In genomic region chr6:103715269-103715668, GRCh38 we compare ENCODE assay signal across 27 cellular contexts.
"Had no signal": no experiment of that assay in that cellular context is flagged by ENCODE, and none has a peak within 500 bp of the region (broad histone marks: within the 10 kb centered on the region; RNA-seq: fewer than 3 reads in every experiment).

No MANE protein-coding gene starts in this region.

- H3K27me3 Mint-ChIP-seq: activated CD4-positive, alpha-beta memory T cell treated with anti-CD3 and anti-CD28 coated beads for 36 hours; activated CD4-positive, alpha-beta T cell treated with anti-CD3 and anti-CD28 coated beads for 36 hours; activated CD4-positive, alpha-beta T cell treated with anti-CD3 and anti-CD28 coated beads, Interleukin-2, amount 10 ng/mL, durations not matched to agents 24 days and 14 days; activated naive CD4-positive, alpha-beta T cell treated with anti-CD3 and anti-CD28 coated beads, Interleukin-2, amount 10 ng/mL, durations not matched to agents 7 days and 5 days; activated naive CD8-positive, alpha-beta T cell treated with anti-CD3 and anti-CD28 coated beads, Interleukin-2, amount 10 ng/mL, durations not matched to agents 7 days and 5 days; activated T-cell treated with anti-CD3 and anti-CD28 coated beads, Interleukin-2, amount 50 U/mL, for 24 hours; brain had no signal

- H3K9me3 ChIP-seq: ascending aorta, breast epithelium, colonic mucosa, esophagus squamous epithelium, heart left ventricle had no signal

- H3K36me3 ChIP-seq: ascending aorta, breast epithelium, cardiac muscle cell, colonic mucosa, esophagus squamous epithelium, heart left ventricle had no signal

- H3K4me3 Mint-ChIP-seq: activated CD4-positive, alpha-beta memory T cell treated with anti-CD3 and anti-CD28 coated beads for 36 hours; activated CD4-positive, alpha-beta T cell treated with anti-CD3 and anti-CD28 coated beads for 36 hours; activated CD4-positive, alpha-beta T cell treated with anti-CD3 and anti-CD28 coated beads, Interleukin-2, amount 10 ng/mL, durations not matched to agents 24 days and 14 days; activated naive CD4-positive, alpha-beta T cell treated with anti-CD3 and anti-CD28 coated beads, Interleukin-2, amount 10 ng/mL, durations not matched to agents 7 days and 5 days; activated naive CD8-positive, alpha-beta T cell treated with anti-CD3 and anti-CD28 coated beads, Interleukin-2, amount 10 ng/mL, durations not matched to agents 7 days and 5 days; activated T-cell treated with anti-CD3 and anti-CD28 coated beads, Interleukin-2, amount 50 U/mL, for 24 hours; activated T-cell treated with anti-CD3 and anti-CD28 coated beads, Interleukin-2, amount 50 U/mL, for 72 hours; brain had no signal

- H3K27ac ChIP-seq: ascending aorta, breast epithelium, cardiac muscle cell, colonic mucosa, epithelial cell of prostate, esophagus squamous epithelium, heart left ventricle had no signal

- H3K36me3 Mint-ChIP-seq: activated CD4-positive, alpha-beta memory T cell treated with anti-CD3 and anti-CD28 coated beads for 36 hours; activated naive CD4-positive, alpha-beta T cell treated with anti-CD3 and anti-CD28 coated beads, Interleukin-2, amount 10 ng/mL, durations not matched to agents 7 days and 5 days; activated naive CD4-positive, alpha-beta T cell treated with anti-CD3 and anti-CD28 coated beads, Interleukin-2, amount 50 U/mL, for 72 hours; activated naive CD8-positive, alpha-beta T cell treated with anti-CD3 and anti-CD28 coated beads, Interleukin-2, amount 10 ng/mL, durations not matched to agents 7 days and 5 days; brain had no signal

- H3K27ac Mint-ChIP-seq: activated CD4-positive, alpha-beta memory T cell treated with anti-CD3 and anti-CD28 coated beads for 36 hours; activated CD4-positive, alpha-beta T cell treated with anti-CD3 and anti-CD28 coated beads for 36 hours; activated CD4-positive, alpha-beta T cell treated with anti-CD3 and anti-CD28 coated beads, Interleukin-2, amount 10 ng/mL, durations not matched to agents 24 days and 14 days; activated naive CD4-positive, alpha-beta T cell treated with anti-CD3 and anti-CD28 coated beads, Interleukin-2, amount 10 ng/mL, durations not matched to agents 7 days and 5 days; activated naive CD4-positive, alpha-beta T cell treated with anti-CD3 and anti-CD28 coated beads, Interleukin-2, amount 50 U/mL, for 72 hours; activated naive CD8-positive, alpha-beta T cell treated with anti-CD3 and anti-CD28 coated beads, Interleukin-2, amount 10 ng/mL, durations not matched to agents 7 days and 5 days; activated T-cell treated with anti-CD3 and anti-CD28 coated beads, Interleukin-2, amount 50 U/mL, for 24 hours; activated T-cell treated with anti-CD3 and anti-CD28 coated beads, Interleukin-2, amount 50 U/mL, for 72 hours; brain had no signal

- H3K4me1 Mint-ChIP-seq: activated CD4-positive, alpha-beta T cell treated with anti-CD3 and anti-CD28 coated beads for 36 hours; activated CD4-positive, alpha-beta T cell treated with anti-CD3 and anti-CD28 coated beads, Interleukin-2, amount 10 ng/mL, durations not matched to agents 24 days and 14 days; activated naive CD4-positive, alpha-beta T cell treated with anti-CD3 and anti-CD28 coated beads, Interleukin-2, amount 10 ng/mL, durations not matched to agents 7 days and 5 days; activated naive CD8-positive, alpha-beta T cell treated with anti-CD3 and anti-CD28 coated beads, Interleukin-2, amount 10 ng/mL, durations not matched to agents 7 days and 5 days had no signal

- DNase-seq: activated CD4-positive, alpha-beta memory T cell treated with anti-CD3 and anti-CD28 coated beads for 36 hours; activated CD4-positive, alpha-beta T cell treated with anti-CD3 and anti-CD28 coated beads for 36 hours; activated CD4-positive, alpha-beta T cell treated with anti-CD3 and anti-CD28 coated beads, Interleukin-2, amount 10 ng/mL, durations not matched to agents 24 days and 14 days; activated CD4-positive, CD25-positive, alpha-beta regulatory T cell; activated CD4-positive, CD25-positive, alpha-beta regulatory T cell treated with anti-CD3 and anti-CD28 coated beads, Interleukin-2, amount 50 U/mL, for 72 hours; activated CD8-positive, alpha-beta memory T cell treated with anti-CD3 and anti-CD28 coated beads, Interleukin-2, amount 50 U/mL, for 48 hours; activated gamma-delta T cell; activated naive CD4-positive, alpha-beta T cell; activated naive CD4-positive, alpha-beta T cell treated with anti-CD3 and anti-CD28 coated beads, Interleukin-2, amount 10 ng/mL, durations not matched to agents 7 days and 5 days; activated naive CD8-positive, alpha-beta T cell treated with anti-CD3 and anti-CD28 coated beads, Interleukin-2, amount 10 ng/mL, durations not matched to agents 7 days and 5 days; activated T-cell treated with anti-CD3 and anti-CD28 coated beads for 4 hours; activated T-cell treated with anti-CD3 and anti-CD28 coated beads, Interleukin-2, amount 50 U/mL, for 24 hours; activated T-cell treated with anti-CD3 and anti-CD28 coated beads, Interleukin-2, amount 50 U/mL, for 72 hours; central memory CD4-positive, alpha-beta T cell; cerebellar nuclear complex; colonic mucosa; effector CD8-positive, alpha-beta T cell; esophagus squamous epithelium; glutamatergic neuron; heart left ventricle; T-helper 2 cell had no signal

- ATAC-seq: activated CD4-positive, alpha-beta T cell treated with anti-CD3 and anti-CD28 coated beads for 36 hours; activated naive CD4-positive, alpha-beta T cell treated with anti-CD3 and anti-CD28 coated beads, Interleukin-2, amount 50 U/mL, for 72 hours; activated T-cell treated with anti-CD3 and anti-CD28 coated beads, Interleukin-2, amount 50 U/mL, for 72 hours; heart left ventricle had no signal

- H3K9me3 Mint-ChIP-seq: activated CD4-positive, alpha-beta memory T cell treated with anti-CD3 and anti-CD28 coated beads for 36 hours; activated CD4-positive, alpha-beta T cell treated with anti-CD3 and anti-CD28 coated beads, Interleukin-2, amount 10 ng/mL, durations not matched to agents 24 days and 14 days; activated naive CD8-positive, alpha-beta T cell treated with anti-CD3 and anti-CD28 coated beads, Interleukin-2, amount 10 ng/mL, durations not matched to agents 7 days and 5 days; activated T-cell treated with anti-CD3 and anti-CD28 coated beads, Interleukin-2, amount 50 U/mL, for 24 hours; activated T-cell treated with anti-CD3 and anti-CD28 coated beads, Interleukin-2, amount 50 U/mL, for 72 hours had no signal

- H3K27me3 ChIP-seq: ascending aorta, breast epithelium, cardiac muscle cell, colonic mucosa, esophagus squamous epithelium, heart left ventricle had no signal

- H3K4me3 ChIP-seq: ascending aorta, breast epithelium, cardiac muscle cell, colonic mucosa, esophagus squamous epithelium, heart left ventricle had no signal

- H3K4me1 ChIP-seq: ascending aorta, breast epithelium, colonic mucosa, esophagus squamous epithelium, heart left ventricle had no signal
